ENCODE assay signal across 18 cellular contexts in the genomic region with DNA sequence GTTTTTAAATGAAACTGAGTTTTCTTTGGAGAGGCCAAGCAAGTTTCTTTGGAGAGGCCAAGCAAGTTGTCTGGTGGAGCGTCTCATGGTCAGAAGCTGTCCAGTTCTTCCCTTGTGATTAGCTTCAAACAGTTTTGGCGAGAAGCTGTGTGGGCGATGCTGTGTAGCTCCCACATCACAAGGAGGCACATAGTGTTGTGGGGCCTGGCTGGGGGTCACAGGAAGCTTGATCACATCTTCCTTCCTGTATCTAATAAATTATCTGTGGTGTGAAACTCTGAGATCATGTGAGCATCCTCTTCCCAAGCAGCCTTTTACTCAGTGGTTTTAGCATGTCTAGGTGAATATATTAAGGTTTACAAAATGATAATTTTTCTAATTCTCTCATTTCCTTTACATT. TPM values are rescaled to one million over a fixed set of nuclear protein-coding genes. Genes with fewer than 3 reads are reported as not detected.
A peak's percentile ranks its signal among the peaks of the same experiment; 100 is the strongest.
DNase-seq lines count a peak whose midpoint lies in the region; ATAC-seq and TF ChIP-seq lines count a peak whose summit lies in the region.
"Had no signal": no experiment of that assay in that cellular context is flagged by ENCODE, and none has a peak within 500 bp of the region (broad histone marks: within the 10 kb centered on the region; RNA-seq: fewer than 3 reads in every experiment).

No MANE protein-coding gene starts in this region.

- CTCF ChIA-PET in CD8-positive, alpha-beta T cell (lab: Charles Lee), result interaction anchor here (1.0 to 1.1 kb wide), 2 partner anchors 12 to 79 kb away, joined by 3 read pairs; no protein-coding TSS in a partner anchor

- H4K20me1 ChIP-seq in BLaER1, result no peaks in the 10 kb centered on the region

- no peak overlapping the region for H3K4me3 Mint-ChIP-seq in CD8-positive, alpha-beta T cell
- no peak overlapping the region for H3K4me3 Mint-ChIP-seq in central memory CD8-positive, alpha-beta T cell
- H3K4me3 Mint-ChIP-seq in natural killer cell treated with Interleukin-12 subunit alpha and Interleukin-12 subunit beta and Interleukin-15 and Interleukin-18, amount 100 ng/mL, for 72 hours, result peak overlapping the region; percentile 2
- H3K4me3 Mint-ChIP-seq: CD4-positive, alpha-beta T cell; H9 had no signal

- no peak overlapping the region for H3K27ac ChIP-seq in BLaER1
- no peak overlapping the region for H3K27ac ChIP-seq in CD8-positive, alpha-beta T cell (ENCODE audit: low read depth, low read length)
- H3K27ac ChIP-seq in effector memory CD4-positive, alpha-beta T cell (ENCODE audit: insufficient read depth, low read length, poor library complexity, severe bottlenecking), result no peak overlapping the region
- H3K27ac ChIP-seq: KMS-11, SJCRH30 had no signal

- no peak overlapping the region for H3K9ac ChIP-seq in BLaER1
- H3K9ac ChIP-seq: KMS-11 had no signal

- no peaks in the 10 kb centered on the region for H3K27me3 ChIP-seq in BLaER1
- no peaks in the 10 kb centered on the region for H3K27me3 ChIP-seq in CD8-positive, alpha-beta T cell (ENCODE audit: insufficient read depth, low read length)
- no peaks in the 10 kb centered on the region for H3K27me3 ChIP-seq in effector memory CD4-positive, alpha-beta T cell (replicated peaks; ENCODE audit: control insufficient read depth, insufficient read depth, low read length, poor library complexity, severe bottlenecking)

- no peak for TF ChIP-seq CTCF in CD8-positive, alpha-beta T cell (IDR thresholded peaks at IDR 0.05)

- no peak overlapping the region for H3K27ac Mint-ChIP-seq in CD8-positive, alpha-beta T cell
- H3K27ac Mint-ChIP-seq in central memory CD8-positive, alpha-beta T cell (ENCODE audit: low read depth), result peak overlapping the region; percentile 33
- peak overlapping the region; percentile 17 to 53 for H3K27ac Mint-ChIP-seq in natural killer cell treated with Interleukin-12 subunit alpha and Interleukin-12 subunit beta and Interleukin-15 and Interleukin-18, amount 100 ng/mL, for 72 hours
- H3K27ac Mint-ChIP-seq: CD4-positive, alpha-beta T cell; H9 had no signal

- H3K4me1 ChIP-seq in BLaER1, result peaks cover 15% of the 10 kb centered on the region
- H3K4me1 ChIP-seq in CD8-positive, alpha-beta T cell (ENCODE audit: insufficient read depth, low read length), result peaks cover 5% of the 10 kb centered on the region
- no peaks in the 10 kb centered on the region for H3K4me1 ChIP-seq in effector memory CD4-positive, alpha-beta T cell (ENCODE audit: control insufficient read depth, insufficient read depth, low read length, poor library complexity, severe bottlenecking)
- H3K4me1 ChIP-seq: SJCRH30 had no signal

- no peak overlapping the region for H3K4me3 ChIP-seq in BLaER1
- no peak overlapping the region for H3K4me3 ChIP-seq in CD8-positive, alpha-beta T cell (ENCODE audit: low read depth, low read length)
- H3K4me3 ChIP-seq in effector memory CD4-positive, alpha-beta T cell (ENCODE audit: insufficient read depth, low read depth, low read length, poor library complexity, severe bottlenecking), result no peak overlapping the region
- H3K4me3 ChIP-seq: GM12878, SJCRH30 had no signal

- no peaks in the 10 kb centered on the region for H3K36me3 Mint-ChIP-seq in CD8-positive, alpha-beta T cell
- H3K36me3 Mint-ChIP-seq in central memory CD8-positive, alpha-beta T cell (ENCODE audit: insufficient read depth), result no peaks in the 10 kb centered on the region
- H3K36me3 Mint-ChIP-seq in natural killer cell treated with Interleukin-12 subunit alpha and Interleukin-12 subunit beta and Interleukin-15 and Interleukin-18, amount 100 ng/mL, for 72 hours, result no peaks in the 10 kb centered on the region

- no peaks in the 10 kb centered on the region for H3K9me3 ChIP-seq in BLaER1
- no peaks in the 10 kb centered on the region for H3K9me3 ChIP-seq in CD8-positive, alpha-beta T cell (ENCODE audit: low read length)
- H3K9me3 ChIP-seq in effector memory CD4-positive, alpha-beta T cell (ENCODE audit: control insufficient read depth, low read length), result no peaks in the 10 kb centered on the region
- H3K9me3 ChIP-seq: SJCRH30 had no signal

- peak in 2 of 7 experiments; percentile 11 to 29 for DNase-seq in CD8-positive, alpha-beta T cell
- DNase-seq in central memory CD8-positive, alpha-beta T cell (ENCODE audit: low spot score in 2 of 2), result no peak
- DNase-seq in natural killer cell treated with Interleukin-12 subunit alpha and Interleukin-12 subunit beta and Interleukin-15 and Interleukin-18, amount 100 ng/mL, for 72 hours (ENCODE audit: low spot score), result no peak
- no peak for DNase-seq in effector memory CD4-positive, alpha-beta T cell
- no peak for DNase-seq in DMS79 (lab: John Stamatoyannopoulos, UW)
- no peak for DNase-seq in amniotic stem cell (lab: John Stamatoyannopoulos, UW)
- DNase-seq: Calu3; CD4-positive, alpha-beta T cell; EL; H9; NCI-H1417 treated with DMSO at 0.1 percent for 48 hours; NCI-H1930; NCI-H345; NCI-H524 treated with DMSO at 0.1 percent for 48 hours; SJCRH30 had no signal

- H3K27me3 Mint-ChIP-seq in CD8-positive, alpha-beta T cell (ENCODE audit: low read depth), result peaks cover 6% of the 10 kb centered on the region
- H3K27me3 Mint-ChIP-seq in central memory CD8-positive, alpha-beta T cell, result no peaks in the 10 kb centered on the region
- H3K27me3 Mint-ChIP-seq in natural killer cell treated with Interleukin-12 subunit alpha and Interleukin-12 subunit beta and Interleukin-15 and Interleukin-18, amount 100 ng/mL, for 72 hours, result peaks cover 0 to 5% of the 10 kb centered on the region in 2 donors

- intact Hi-C loops in CD8-positive, alpha-beta T cell (cut with DNase I, micrococcal nuclease), result no loop called here

- H3K4me2 ChIP-seq in BLaER1, result peak overlapping the region; percentile 55
- H3K4me2 ChIP-seq: KMS-11 had no signal

- H3K9me3 Mint-ChIP-seq in CD8-positive, alpha-beta T cell, result no peaks in the 10 kb centered on the region
- H3K9me3 Mint-ChIP-seq in central memory CD8-positive, alpha-beta T cell, result no peaks in the 10 kb centered on the region
- H3K9me3 Mint-ChIP-seq in natural killer cell treated with Interleukin-12 subunit alpha and Interleukin-12 subunit beta and Interleukin-15 and Interleukin-18, amount 100 ng/mL, for 72 hours, result no peaks in the 10 kb centered on the region
- H3K9me3 Mint-ChIP-seq: CD4-positive, alpha-beta T cell; H9 had no signal

- peaks cover 18% of the 10 kb centered on the region for H3K4me1 Mint-ChIP-seq in CD8-positive, alpha-beta T cell (ENCODE audit: low read depth)
- H3K4me1 Mint-ChIP-seq in central memory CD8-positive, alpha-beta T cell, result peaks cover 9% of the 10 kb centered on the region
- H3K4me1 Mint-ChIP-seq in natural killer cell treated with Interleukin-12 subunit alpha and Interleukin-12 subunit beta and Interleukin-15 and Interleukin-18, amount 100 ng/mL, for 72 hours (ENCODE audit: low read depth in 2 of 2), result peaks cover 3 to 7% of the 10 kb centered on the region in 2 donors

- ATAC-seq in CD8-positive, alpha-beta T cell, result peak; percentile 48
- peak; percentile 92 for ATAC-seq in central memory CD8-positive, alpha-beta T cell (replicated peaks; ENCODE audit: extremely low read depth, poor library complexity, severe bottlenecking)
- no peak for ATAC-seq in natural killer cell treated with Interleukin-12 subunit alpha and Interleukin-12 subunit beta and Interleukin-15 and Interleukin-18, amount 100 ng/mL, for 72 hours
- ATAC-seq: GM12878 had no signal

- POLR2A ChIA-PET in CD8-positive, alpha-beta T cell (lab: Charles Lee), result interaction anchor here (0.5 kb wide), 1 partner anchor 812 kb away, joined by 4 read pairs; no protein-coding TSS in a partner anchor

- H3K36me3 ChIP-seq in BLaER1, result no peaks in the 10 kb centered on the region
- no peaks in the 10 kb centered on the region for H3K36me3 ChIP-seq in CD8-positive, alpha-beta T cell (ENCODE audit: insufficient read depth, low read length)
- no peaks in the 10 kb centered on the region for H3K36me3 ChIP-seq in effector memory CD4-positive, alpha-beta T cell (ENCODE audit: control insufficient read depth, insufficient read depth, low read length)
- H3K36me3 ChIP-seq: SJCRH30 had no signal

RNA-seq across cellular contexts. Expression of gene SPECC1, which starts 33.9 kb away (rescaled TPM):
- 1 to 10 TPM; 6.9 to 8.8 TPM for total RNA-seq in CD8-positive, alpha-beta T cell
- 10 to 100 TPM; 27.6 to 28.1 TPM for total RNA-seq in natural killer cell treated with Interleukin-12 subunit alpha and Interleukin-12 subunit beta and Interleukin-15 and Interleukin-18, amount 100 ng/mL, for 72 hours

Comparison
In these comparisons a context has a peak if more than half of its experiments do, and no peak if none do; other contexts are left out.
1. ATAC-seq: peak in CD8-positive, alpha-beta T cell (single experiment) and central memory CD8-positive, alpha-beta T cell (single experiment); none in natural killer cell treated with Interleukin-12 subunit alpha and Interleukin-12 subunit beta and Interleukin-15 and Interleukin-18, amount 100 ng/mL, for 72 hours (0 of 2).